Comparison of ENCODE assay signal across 22 cellular contexts in the genomic region with DNA sequence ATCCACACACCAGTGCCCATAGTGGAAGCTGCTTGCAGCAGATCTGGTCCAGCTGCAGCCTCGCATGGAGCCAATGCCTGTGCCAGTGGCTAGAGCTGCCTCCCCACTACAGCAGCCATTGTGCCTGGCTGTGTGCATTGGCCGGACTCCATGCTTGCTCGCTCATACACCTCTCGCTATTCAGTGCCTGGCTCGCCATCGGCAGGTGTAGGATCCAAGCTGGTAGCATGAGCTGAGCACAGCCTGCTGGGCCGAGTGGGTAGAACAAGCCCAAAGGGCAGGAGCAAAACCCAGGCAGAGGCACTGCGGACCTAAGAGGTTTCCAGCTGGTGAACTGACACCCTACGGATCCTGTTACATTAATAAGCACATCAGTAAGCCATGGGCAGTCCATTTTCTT.
"Had no signal": no experiment of that assay in that cellular context is flagged by ENCODE, and none has a peak within 500 bp of the region (broad histone marks: within the 10 kb centered on the region; RNA-seq: fewer than 3 reads in every experiment).

No MANE protein-coding gene starts in this region.

- H3K36me3 Mint-ChIP-seq: naive B cell; stimulated activated effector memory CD8-positive, alpha-beta T cell treated with anti-CD3 and anti-CD28 coated beads, Interleukin-12 subunit alpha, Interleukin-12 subunit beta, amount 100 ng/mL, for 72 hours had no signal

- H3K27ac Mint-ChIP-seq: activated T-helper 2 cell treated with anti-CD3 and anti-CD28 coated beads, Interferon-gamma antibody, Interleukin-2, Interleukin-4, amounts not matched to agents 10 μg/mL and 5 μg/mL and 100 μg/mL, durations not matched to agents 14 hours and 24 hours and 36 hours; naive B cell; stimulated activated effector memory CD8-positive, alpha-beta T cell treated with anti-CD3 and anti-CD28 coated beads, Interleukin-12 subunit alpha, Interleukin-12 subunit beta, amount 100 ng/mL, for 72 hours; T-helper 2 cell treated with Interferon-gamma antibody and Interleukin-4, amounts not matched to agents 5 μg/mL and 100 μg/mL, for 36 hours had no signal

- DNase-seq: activated naive CD4-positive, alpha-beta T cell; activated T-cell treated with anti-CD3 and anti-CD28 coated beads, Interleukin-2, amount 50 U/mL, for 4 hours; amygdala; head of caudate nucleus; islet precursor cell; left colon; naive B cell; occipital lobe; stimulated activated CD4-positive, alpha-beta T cell treated with anti-CD3 and anti-CD28 coated beads, Interleukin-2, amount 100 ng/mL, for 24 hours; stomach; WERI-Rb-1 had no signal

- H3K4me1 ChIP-seq: gastroesophageal sphincter, right lobe of liver, stomach, suprapubic skin, tibial nerve, vagina had no signal

- ATAC-seq: activated T-cell treated with anti-CD3 and anti-CD28 coated beads, Interleukin-2, amount 50 U/mL, for 4 hours; left colon; right lobe of liver had no signal

- H3K27me3 ChIP-seq: gastroesophageal sphincter, right lobe of liver, stomach, suprapubic skin, tibial nerve, vagina had no signal

- H3K9me3 ChIP-seq: right lobe of liver, vagina had no signal

- H3K4me3 Mint-ChIP-seq: activated T-cell treated with anti-CD3 and anti-CD28 coated beads, Interleukin-2, amount 50 U/mL, for 4 hours; stimulated activated effector memory CD8-positive, alpha-beta T cell treated with anti-CD3 and anti-CD28 coated beads, Interleukin-12 subunit alpha, Interleukin-12 subunit beta, amount 100 ng/mL, for 72 hours; T-helper 2 cell treated with Interferon-gamma antibody and Interleukin-4, amounts not matched to agents 5 μg/mL and 100 μg/mL, for 36 hours had no signal

- H3K36me3 ChIP-seq: gastroesophageal sphincter, right lobe of liver, stomach, suprapubic skin, tibial nerve, vagina, WERI-Rb-1 had no signal

- H3K27me3 Mint-ChIP-seq: naive B cell had no signal

- H3K27ac ChIP-seq: coronary artery, epithelial cell of prostate, gastroesophageal sphincter, right lobe of liver, skin epidermis, stomach, suprapubic skin, tibial nerve, vagina, WERI-Rb-1 had no signal

- H3K4me3 ChIP-seq: coronary artery, gastroesophageal sphincter, right lobe of liver, skin epidermis, stomach, suprapubic skin, tibial nerve, vagina had no signal

- H3K4me1 Mint-ChIP-seq: stimulated activated effector memory CD8-positive, alpha-beta T cell treated with anti-CD3 and anti-CD28 coated beads, Interleukin-12 subunit alpha, Interleukin-12 subunit beta, amount 100 ng/mL, for 72 hours had no signal
